ENCODE assay signal across 8 cellular contexts in genomic region chr12:131894313-131894860, GRCh38. TPM values are rescaled to one million over a fixed set of nuclear protein-coding genes. Genes with fewer than 3 reads are reported as not detected.
DNase-seq lines count a peak whose midpoint lies in the region; ATAC-seq, FAIRE-seq and TF ChIP-seq lines count a peak whose summit lies in the region.

ULK1 (plus strand) TSS chr12:131894622; CDS start chr12:131895002, 380 bp downstream.

- TF ChIP-seq CTCF in AG09309 (IDR thresholded peaks at IDR 0.05; ENCODE audit: control insufficient read depth, insufficient read depth, low read depth, low read length, missing control alignments) = no peak
- TF ChIP-seq CTCF in WTC11 (IDR thresholded peaks at IDR 0.05) = no peak
- no peak for TF ChIP-seq CTCF in bronchial epithelial cell (IDR thresholded peaks at IDR 0.05; ENCODE audit: insufficient read depth, low read length, severe bottlenecking)
- TF ChIP-seq CTCF in spleen (IDR thresholded peaks at IDR 0.05 in 8 of 11, conservative IDR thresholded peaks at IDR 0.05 in 3 of 11) = no peak

- no peak for FAIRE-seq in bronchial epithelial cell (lab: Jason Lieb, UNC)

- no peaks in the 10 kb centered on the region for H3K27me3 ChIP-seq in bronchial epithelial cell (ENCODE audit: control insufficient read depth, insufficient read depth, low read length)
- H3K27me3 ChIP-seq in spleen (replicated peaks in 1 of 7) = no peaks in the 10 kb centered on the region

- H3K4me3 ChIP-seq in AG09309 (ENCODE audit: control insufficient read depth, low read depth, low read length) = peak within 1 kb of the TSS; percentile 93
- peak within 1 kb of the TSS; percentile 61 for H3K4me3 ChIP-seq in bronchial epithelial cell (ENCODE audit: low read depth, low read length)
- peak within 1 kb of the TSS; percentile 51 to 85 (median 59) for H3K4me3 ChIP-seq in spleen

- TF ChIP-seq POLR2A in spleen (IDR thresholded peaks at IDR 0.05) = peak in 2 of 3 donors; percentile 13 to 77

- peak within 1 kb of the TSS; percentile 71 for H3K4me3 Mint-ChIP-seq in WTC11

- H3K4me1 ChIP-seq in spleen = peaks cover 24 to 48% (median 30%) of the 10 kb centered on the region in 6 donors

- WGBS in spleen, 5 donors = 0 to 1% (median 1%) methylated on average over 14 to 54 of the region's 64 CpGs

- CTCF ChIA-PET in WTC11 (lab: Charles Lee) = interaction anchor here (1.0 kb wide), 1 partner anchor 43 kb away, joined by 3 read pairs; no protein-coding TSS in a partner anchor

- intact Hi-C loops in spleen (cut with DNase I; ENCODE audit: low total_unique reads) = no loop called here

- H3K27me3 Mint-ChIP-seq in WTC11 (ENCODE audit: low read depth) = peaks cover 3% of the 10 kb centered on the region; the same call in 1 of the 2 replicates

- no peaks in the 10 kb centered on the region for H3K36me3 Mint-ChIP-seq in WTC11

- H3K27ac Mint-ChIP-seq in WTC11 = peak within 1 kb of the TSS; percentile 84

- H3K27ac ChIP-seq in spleen = peak within 1 kb of the TSS; percentile 76 to 98 (median 93)

- peak; percentile 77 for ATAC-seq in GM19023 (IDR thresholded peaks at IDR 0.05; ENCODE audit: unreplicated experiment)
- ATAC-seq in HG03175 (IDR thresholded peaks at IDR 0.05; ENCODE audit: unreplicated experiment) = peak; percentile 86
- ATAC-seq in WTC11 = peak; percentile 83

- H3K9me3 Mint-ChIP-seq in WTC11 = no peaks in the 10 kb centered on the region

- H3K4me1 Mint-ChIP-seq in WTC11 = peaks cover 11% of the 10 kb centered on the region

- POLR2A ChIA-PET in WTC11 (lab: Charles Lee) = interaction anchor here (0.5 kb wide), 1 partner anchor 1147 kb away, joined by 3 read pairs; no protein-coding TSS in a partner anchor

- DNase-seq in AG09309 (ENCODE audit: low read depth) = no peak
- DNase-seq in NCI-H2227 treated with DMSO at 0.1 percent for 48 hours (lab: John Stamatoyannopoulos, UW) = peak; percentile 93
- peak; percentile 94 for DNase-seq in WTC11 (ENCODE audit: low spot score)
- DNase-seq in bronchial epithelial cell (ENCODE audit: low read depth) = peak; percentile 60
- DNase-seq in inferior parietal cortex (ENCODE audit: extremely low spot score) = peak; percentile 91
- peak; percentile 98 for DNase-seq in spleen

- H3K9me3 ChIP-seq in spleen = no peaks in the 10 kb centered on the region

- H3K36me3 ChIP-seq in bronchial epithelial cell (ENCODE audit: control insufficient read depth, insufficient read depth, low read length) (peaks cover 5% of the 10 kb centered on the region), spleen (peaks cover 0 to 27% (median 0%) of the 10 kb centered on the region in 6 donors)

TF ChIP-seq in WTC11, 78 proteins besides CTCF, POLR2A, EP300 and RAD21:
- TF ChIP-seq, protein P1, sequence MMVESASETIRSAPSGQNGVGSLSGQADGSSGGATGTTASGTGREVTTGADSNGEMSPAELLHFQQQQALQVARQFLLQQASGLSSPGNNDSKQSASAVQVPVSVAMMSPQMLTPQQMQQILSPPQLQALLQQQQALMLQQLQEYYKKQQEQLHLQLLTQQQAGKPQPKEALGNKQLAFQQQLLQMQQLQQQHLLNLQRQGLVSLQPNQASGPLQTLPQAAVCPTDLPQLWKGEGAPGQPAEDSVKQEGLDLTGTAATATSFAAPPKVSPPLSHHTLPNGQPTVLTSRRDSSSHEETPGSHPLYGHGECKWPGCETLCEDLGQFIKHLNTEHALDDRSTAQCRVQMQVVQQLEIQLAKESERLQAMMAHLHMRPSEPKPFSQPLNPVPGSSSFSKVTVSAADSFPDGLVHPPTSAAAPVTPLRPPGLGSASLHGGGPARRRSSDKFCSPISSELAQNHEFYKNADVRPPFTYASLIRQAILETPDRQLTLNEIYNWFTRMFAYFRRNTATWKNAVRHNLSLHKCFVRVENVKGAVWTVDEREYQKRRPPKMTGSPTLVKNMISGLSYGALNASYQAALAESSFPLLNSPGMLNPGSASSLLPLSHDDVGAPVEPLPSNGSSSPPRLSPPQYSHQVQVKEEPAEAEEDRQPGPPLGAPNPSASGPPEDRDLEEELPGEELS (CRISPR knock-in tag; IDR thresholded peaks at IDR 0.05) = no peak
- TF ChIP-seq, protein P2, sequence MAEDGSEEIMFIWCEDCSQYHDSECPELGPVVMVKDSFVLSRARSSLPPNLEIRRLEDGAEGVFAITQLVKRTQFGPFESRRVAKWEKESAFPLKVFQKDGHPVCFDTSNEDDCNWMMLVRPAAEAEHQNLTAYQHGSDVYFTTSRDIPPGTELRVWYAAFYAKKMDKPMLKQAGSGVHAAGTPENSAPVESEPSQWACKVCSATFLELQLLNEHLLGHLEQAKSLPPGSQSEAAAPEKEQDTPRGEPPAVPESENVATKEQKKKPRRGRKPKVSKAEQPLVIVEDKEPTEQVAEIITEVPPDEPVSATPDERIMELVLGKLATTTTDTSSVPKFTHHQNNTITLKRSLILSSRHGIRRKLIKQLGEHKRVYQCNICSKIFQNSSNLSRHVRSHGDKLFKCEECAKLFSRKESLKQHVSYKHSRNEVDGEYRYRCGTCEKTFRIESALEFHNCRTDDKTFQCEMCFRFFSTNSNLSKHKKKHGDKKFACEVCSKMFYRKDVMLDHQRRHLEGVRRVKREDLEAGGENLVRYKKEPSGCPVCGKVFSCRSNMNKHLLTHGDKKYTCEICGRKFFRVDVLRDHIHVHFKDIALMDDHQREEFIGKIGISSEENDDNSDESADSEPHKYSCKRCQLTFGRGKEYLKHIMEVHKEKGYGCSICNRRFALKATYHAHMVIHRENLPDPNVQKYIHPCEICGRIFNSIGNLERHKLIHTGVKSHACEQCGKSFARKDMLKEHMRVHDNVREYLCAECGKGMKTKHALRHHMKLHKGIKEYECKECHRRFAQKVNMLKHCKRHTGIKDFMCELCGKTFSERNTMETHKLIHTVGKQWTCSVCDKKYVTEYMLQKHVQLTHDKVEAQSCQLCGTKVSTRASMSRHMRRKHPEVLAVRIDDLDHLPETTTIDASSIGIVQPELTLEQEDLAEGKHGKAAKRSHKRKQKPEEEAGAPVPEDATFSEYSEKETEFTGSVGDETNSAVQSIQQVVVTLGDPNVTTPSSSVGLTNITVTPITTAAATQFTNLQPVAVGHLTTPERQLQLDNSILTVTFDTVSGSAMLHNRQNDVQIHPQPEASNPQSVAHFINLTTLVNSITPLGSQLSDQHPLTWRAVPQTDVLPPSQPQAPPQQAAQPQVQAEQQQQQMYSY (CRISPR knock-in tag; IDR thresholded peaks at IDR 0.05) = peak; percentile 74
- TF ChIP-seq FOXK1 (CRISPR knock-in tag; IDR thresholded peaks at IDR 0.05) = 0 out of 2 replicates have a peak, but pooled peaks have one; percentile 29
- TF ChIP-seq SP1 (CRISPR knock-in tag; conservative IDR thresholded peaks at IDR 0.05) = peak; percentile 60

RNA-seq across cellular contexts. Expression of gene ULK1, which starts in this region (rescaled TPM):
- total RNA-seq in WTC11 (2021) (55.5 to 67.8 TPM (median 62.5 TPM) in 3 replicates), bronchial epithelial cell (3.2 and 11.3 TPM in 2 replicates), spleen (10 to 100 TPM; 30.2 to 60.7 (median 55.0) TPM)
- 10 to 100 TPM in 2 of 3 donors, 1 to 10 TPM in 1; 9.9 to 35.1 (median 25.3) TPM for polyA plus RNA-seq in spleen
